Comparison of ENCODE assay signal across 14 cellular contexts in the genomic region with DNA sequence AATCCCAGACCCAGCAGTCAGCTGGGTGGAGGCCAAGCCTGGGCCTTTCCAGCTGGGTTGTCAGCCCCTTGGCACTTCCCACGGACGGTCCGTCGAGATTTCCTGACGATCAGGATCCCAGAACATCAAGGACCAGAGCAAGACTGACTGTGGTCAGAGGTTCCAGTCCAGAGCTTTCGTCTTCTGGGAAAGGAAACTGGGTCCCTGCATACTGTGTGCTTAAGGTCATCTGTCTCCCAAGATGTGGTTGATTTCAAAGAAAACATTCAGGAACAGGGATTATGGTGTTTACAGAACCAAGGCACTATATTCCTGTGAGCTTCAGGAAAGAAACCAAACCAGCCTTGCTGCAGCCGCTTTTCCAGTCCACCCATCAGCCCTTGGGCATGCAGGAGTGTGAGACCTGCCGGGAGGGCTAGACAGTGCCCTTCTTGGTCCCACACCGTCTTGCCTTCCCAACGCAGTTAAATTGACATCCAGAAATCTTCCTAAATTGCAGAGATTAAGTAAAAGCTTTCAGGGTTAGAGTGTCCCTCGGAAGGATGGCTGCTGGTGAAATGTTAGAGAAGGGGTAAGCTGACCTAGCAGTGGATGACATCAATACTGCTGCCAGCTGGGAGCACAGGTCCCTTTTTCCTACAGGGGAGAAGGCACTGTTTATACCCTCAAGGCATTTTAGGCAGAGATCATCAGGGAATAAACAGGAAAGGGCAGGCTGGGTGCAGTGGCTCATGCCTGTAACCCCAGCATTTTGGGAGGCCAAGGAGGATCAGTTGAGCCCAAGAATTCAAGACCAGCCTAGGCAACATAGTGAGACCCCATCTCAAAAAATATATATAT. TPM values are rescaled to one million over a fixed set of nuclear protein-coding genes. Genes with fewer than 3 reads are reported as not detected.
A peak's percentile ranks its signal among the peaks of the same experiment; 100 is the strongest.
DNase-seq lines count a peak whose midpoint lies in the region; ATAC-seq, FAIRE-seq and TF ChIP-seq lines count a peak whose summit lies in the region.
"Had no signal": no experiment of that assay in that cellular context is flagged by ENCODE, and none has a peak within 500 bp of the region (broad histone marks: within the 10 kb centered on the region; RNA-seq: fewer than 3 reads in every experiment).

No MANE protein-coding gene starts in this region.

- H3K9me3 ChIP-seq in sigmoid colon: no peaks in the 10 kb centered on the region

- TF ChIP-seq CTCF in fibroblast of the aortic adventitia (IDR thresholded peaks at IDR 0.05; ENCODE audit: insufficient read depth, low read length): no peak
- TF ChIP-seq CTCF in sigmoid colon (IDR thresholded peaks at IDR 0.05): no peak

- no peaks in the 10 kb centered on the region for H3K27me3 ChIP-seq in sigmoid colon

- peak; percentile 47 for DNase-seq in EH (ENCODE audit: low read depth)
- DNase-seq in RCC 7860 (ENCODE audit: low spot score): peak; percentile 89
- peak; percentile 58 for DNase-seq in fibroblast of the aortic adventitia (ENCODE audit: low read depth)
- no peak for DNase-seq in sigmoid colon
- no peak for DNase-seq in stimulated activated CD4-positive, alpha-beta T cell treated with anti-CD3 and anti-CD28 coated beads, Interleukin-4, amount 100 ng/mL, for 1 hour
- DNase-seq: activated naive CD4-positive, alpha-beta T cell treated with Interleukin-2 at 50 U/mL for 16 hours; NCI-H1048; NCI-H345; stimulated activated naive CD8-positive, alpha-beta T cell treated with anti-CD3 and anti-CD28 coated beads, Interleukin-15, Interleukin-2, amounts not matched to agents 100 U/mL and 50 U/mL, for 24 hours had no signal

- ATAC-seq in HG03175 (IDR thresholded peaks at IDR 0.05; ENCODE audit: unreplicated experiment): no peak
- no peak for ATAC-seq in HG03342 (IDR thresholded peaks at IDR 0.05; ENCODE audit: unreplicated experiment)
- no peak for ATAC-seq in GM19467 (IDR thresholded peaks at IDR 0.05; ENCODE audit: unreplicated experiment)
- ATAC-seq: esophagus mucosa; stimulated activated naive CD8-positive, alpha-beta T cell treated with anti-CD3 and anti-CD28 coated beads, Interleukin-15, Interleukin-2, amounts not matched to agents 100 U/mL and 50 U/mL, for 24 hours had no signal

- H3K27ac ChIP-seq in sigmoid colon: peak overlapping the region in 3 of 4 donors; percentile 35 to 50 (median 42)

- peaks cover 0 to 18% (median 11%) of the 10 kb centered on the region in 4 donors for H3K4me1 ChIP-seq in sigmoid colon

- FAIRE-seq in RCC 7860 (lab: Jason Lieb, UNC): peak; percentile 95
- FAIRE-seq: G401.6 had no signal

- H3K36me3 ChIP-seq in sigmoid colon: no peaks in the 10 kb centered on the region

- H3K4me3 ChIP-seq in fibroblast of the aortic adventitia (ENCODE audit: low read depth, low read length) (no peak overlapping the region), sigmoid colon (no peak overlapping the region)

- no peak for TF ChIP-seq POLR2A in sigmoid colon (IDR thresholded peaks at IDR 0.05)

- no peak for TF ChIP-seq EP300 in sigmoid colon (IDR thresholded peaks at IDR 0.05)

- WGBS in sigmoid colon, 2 donors: 75 to 81% methylated on average over 11 of the region's 11 CpGs

- intact Hi-C loops in sigmoid colon (cut with DNase I): no loop called here

RNA-seq across cellular contexts. Expression of a gene that starts 5.0 kb away (rescaled TPM):
- total RNA-seq in fibroblast of the aortic adventitia (ENCODE audit: low replicate concordance) (0.45 and 1.7 TPM in 2 replicates), sigmoid colon (10 to 100 TPM in 1 of 4 donors, 1 to 10 TPM in 1, not detected in 2; 5.8 to 18.2 TPM)
- 1,000 to 10,000 TPM in 2 of 3 donors, 100 to 1,000 TPM in 1; 704 to 2,364 (median 1,405) TPM for polyA plus RNA-seq in sigmoid colon

RNA-seq across cellular contexts. Expression of a gene that starts 16.7 kb away (rescaled TPM):
- total RNA-seq in fibroblast of the aortic adventitia (ENCODE audit: low replicate concordance) (13.1 and 59.8 TPM in 2 replicates), sigmoid colon (10 to 100 TPM; 12.5 to 22.5 (median 15.8) TPM)
- polyA plus RNA-seq in sigmoid colon: 10 to 100 TPM; 13.8 to 77.5 (median 14.3) TPM

RNA-seq across cellular contexts. Expression of a gene that starts 20.6 kb away (rescaled TPM):
- total RNA-seq in fibroblast of the aortic adventitia (ENCODE audit: low replicate concordance) (3.6 and 3.7 TPM in 2 replicates), sigmoid colon (10 to 100 TPM in 3 of 4 donors, 1 to 10 TPM in 1; 6.6 to 24.6 (median 14.2) TPM)
- polyA plus RNA-seq in sigmoid colon: 10 to 100 TPM in 1 of 3 donors, 1 to 10 TPM in 2; 5.4 to 20.6 (median 6.0) TPM

RNA-seq across cellular contexts. Expression of a gene that starts 34.7 kb away (rescaled TPM):
- total RNA-seq in fibroblast of the aortic adventitia (ENCODE audit: low replicate concordance) (1.3 and 13.5 TPM in 2 replicates), sigmoid colon (10 to 100 TPM; 14.3 to 20.7 (median 16.6) TPM)
- polyA plus RNA-seq in sigmoid colon: 100 to 1,000 TPM; 170 to 616 (median 178) TPM

RNA-seq across cellular contexts. Expression of a gene that starts 36.6 kb away (rescaled TPM):
- total RNA-seq in fibroblast of the aortic adventitia (ENCODE audit: low replicate concordance) (0.98 and 1.4 TPM in 2 replicates), sigmoid colon (1 to 10 TPM; 2.3 to 5.5 (median 4.4) TPM)
- 1 to 10 TPM in 1 of 3 donors, under 1 TPM in 1, not detected in 1; 0.69 to 7.7 TPM for polyA plus RNA-seq in sigmoid colon

Comparison
In these comparisons a context has a peak if more than half of its experiments do, and no peak if none do; other contexts are left out.
1. DNase-seq: peak in EH (single experiment), RCC 7860 (single experiment) and fibroblast of the aortic adventitia (single experiment); none in sigmoid colon (single experiment) and stimulated activated CD4-positive, alpha-beta T cell treated with anti-CD3 and anti-CD28 coated beads, Interleukin-4, amount 100 ng/mL, for 1 hour (single experiment).